Comparison of ENCODE assay signal across 20 cellular contexts in genomic region chr11:3775761-3776406, GRCh38. TPM values are rescaled to one million over a fixed set of nuclear protein-coding genes. Genes with fewer than 3 reads are reported as not detected.
DNase-seq lines count a peak whose midpoint lies in the region; ATAC-seq and TF ChIP-seq lines count a peak whose summit lies in the region.
"Had no signal": no experiment of that assay in that cellular context is flagged by ENCODE, and none has a peak within 500 bp of the region (broad histone marks: within the 10 kb centered on the region; RNA-seq: fewer than 3 reads in every experiment).

No MANE protein-coding gene starts in this region.

- H3K4me2 ChIP-seq in H9 (ENCODE audit: insufficient read depth, insufficient read length, low read length), result no peak overlapping the region

- CTCF ChIA-PET in A673 (lab: Charles Lee), result no interaction called here

- no peak overlapping the region for H2BK15ac ChIP-seq in H9 (ENCODE audit: low read depth, low read length)

- no TSS peak for BruUV-seq in A673 (replicated peaks; lab: Mats Ljungman, UMichigan)

- TF ChIP-seq CTCF in A673 (conservative IDR thresholded peaks at IDR 0.05; ENCODE audit: low read depth, low read length) (0 out of 2 replicates have a peak, but pooled peaks have one; percentile 13), H9 (conservative IDR thresholded peaks at IDR 0.05) (0 out of 3 replicates have a peak, but pooled peaks have one; percentile 24), fibroblast of the aortic adventitia (IDR thresholded peaks at IDR 0.05; ENCODE audit: insufficient read depth, low read length) (no peak)

- H4K8ac ChIP-seq in H9 (replicated peaks; ENCODE audit: insufficient read length, low read depth, low read length), result no peak overlapping the region

- no peaks in the 10 kb centered on the region for H3K23me2 ChIP-seq in H9 (ENCODE audit: insufficient read length, low read depth, low read length, poor library complexity, severe bottlenecking)

- no peak overlapping the region for H2BK120ac ChIP-seq in H9 (ENCODE audit: low read depth, low read length, poor library complexity, severe bottlenecking)

- H2BK12ac ChIP-seq in H9 (ENCODE audit: insufficient read length, low read depth, low read length), result no peak overlapping the region

- no peaks in the 10 kb centered on the region for H3K9me3 ChIP-seq in A673 (ENCODE audit: low read depth, low read length, poor library complexity, severe bottlenecking)
- H3K9me3 ChIP-seq in H9 (ENCODE audit: control insufficient read depth, low read depth, low read length), result no peaks in the 10 kb centered on the region
- no peaks in the 10 kb centered on the region for H3K9me3 ChIP-seq in adipocyte (ENCODE audit: control insufficient read depth, low read length)
- H3K9me3 ChIP-seq: BE2C had no signal

- no peak for DNase-seq in A673 (ENCODE audit: low spot score)
- no peak for DNase-seq in H9
- DNase-seq in adipocyte (ENCODE audit: low read depth), result peak; percentile 58
- peak; percentile 39 for DNase-seq in fibroblast of the aortic adventitia (ENCODE audit: low read depth)
- DNase-seq in left lobe of liver (ENCODE audit: low spot score), result no peak
- DNase-seq: BE2C; CD8-positive, alpha-beta T cell; DMS79 treated with DMSO at 0.1 percent for 48 hours; GDM1; GOT3; Karpas-422; NCI-H146; NCI-H2081 treated with DMSO at 0.1 percent for 48 hours; NCI-H226; NCI-H526; NK-92 treated with Interleukin-12 subunit alpha and Interleukin-12 subunit beta, amount 100 ng/mL, for 24 hours; OCI-M1 had no signal

- H4K20me1 ChIP-seq in H9 (ENCODE audit: control insufficient read depth, insufficient read depth, insufficient read length), result no peaks in the 10 kb centered on the region

- no CpG with 5 or more reads among the region's 7 CpGs for WGBS in H9 (ENCODE audit: extremely low coverage, insufficient read length, low lambda C conversion rate)

- H2BK20ac ChIP-seq in H9 (ENCODE audit: low read depth, low read length, poor library complexity, severe bottlenecking), result no peak overlapping the region

- no peak overlapping the region for H2AK5ac ChIP-seq in H9 (ENCODE audit: insufficient read length, low read length)

- H3K27ac ChIP-seq in A673 (ENCODE audit: low read depth, low read length, poor library complexity, severe bottlenecking) (no peak overlapping the region), H9 (ENCODE audit: insufficient read length, low read depth, low read length) (no peak overlapping the region)

- H2AFZ ChIP-seq in H9 (ENCODE audit: low read length), result no peak overlapping the region

- H3K4me1 Mint-ChIP-seq in H9, result no peaks in the 10 kb centered on the region

- H3K4ac ChIP-seq in H9 (ENCODE audit: low read depth, low read length), result no peak overlapping the region

- H3K4me3 ChIP-seq in A673 (ENCODE audit: low read depth, low read length, poor library complexity, severe bottlenecking) (no peak overlapping the region), adipocyte (ENCODE audit: low read length) (no peak overlapping the region), fibroblast of the aortic adventitia (ENCODE audit: low read depth, low read length) (no peak overlapping the region)

- H3K4me1 ChIP-seq in A673 (ENCODE audit: insufficient read depth, low read length, poor library complexity, severe bottlenecking) (no peaks in the 10 kb centered on the region), H9 (ENCODE audit: insufficient read depth, low read length) (no peaks in the 10 kb centered on the region), adipocyte (ENCODE audit: control insufficient read depth, insufficient read depth, low read length) (peaks cover 2% of the 10 kb centered on the region)
- H3K4me1 ChIP-seq: BE2C had no signal

- ATAC-seq in left lobe of liver (no peak), GM21576 (IDR thresholded peaks at IDR 0.05; ENCODE audit: unreplicated experiment) (no peak), HG03175 (IDR thresholded peaks at IDR 0.05; ENCODE audit: unreplicated experiment) (no peak), HG03159 (IDR thresholded peaks at IDR 0.05; ENCODE audit: unreplicated experiment) (no peak)
- ATAC-seq: CD8-positive, alpha-beta T cell had no signal

- no peaks in the 10 kb centered on the region; the same call in 1 of the 2 replicates for H3K79me2 ChIP-seq in H9 (ENCODE audit: insufficient read depth, low read length)

- POLR2A ChIA-PET in A673 (lab: Charles Lee; ENCODE audit: low non-redundant PET), result interaction anchor here (0.6 kb wide), 1 partner anchor 22 kb away, joined by 5 read pairs; no protein-coding TSS in a partner anchor

- H3K36me3 ChIP-seq in A673 (ENCODE audit: insufficient read depth, low read length, poor library complexity, severe bottlenecking) (peaks cover 69% of the 10 kb centered on the region), adipocyte (ENCODE audit: control insufficient read depth, insufficient read depth, low read length, severe bottlenecking) (peaks cover 91% of the 10 kb centered on the region)

- H3K27ac Mint-ChIP-seq in H9, result no peak overlapping the region
- H3K27ac Mint-ChIP-seq: CD8-positive, alpha-beta T cell had no signal

- H3K9ac ChIP-seq in H9 (ENCODE audit: extremely low read depth, insufficient read length, low read length), result no peak overlapping the region
- no peak overlapping the region for H3K9ac ChIP-seq in adipocyte (ENCODE audit: low read length)

- H3K56ac ChIP-seq in H9 (ENCODE audit: insufficient read length, low read depth, low read length), result no peak overlapping the region

- H3K4me3 Mint-ChIP-seq in H9, result no peak overlapping the region
- H3K4me3 Mint-ChIP-seq: CD8-positive, alpha-beta T cell had no signal

- H3T11ph ChIP-seq in H9 (ENCODE audit: low read length), result no peak overlapping the region

- no peak overlapping the region for H3K18ac ChIP-seq in H9 (ENCODE audit: insufficient read length, low read depth, low read length)

- H3K9me3 Mint-ChIP-seq in H9, result no peaks in the 10 kb centered on the region
- H3K9me3 Mint-ChIP-seq: CD8-positive, alpha-beta T cell had no signal

- H3K79me1 ChIP-seq in H9 (ENCODE audit: insufficient read depth, low read depth, low read length, poor library complexity, severe bottlenecking), result no peaks in the 10 kb centered on the region

- no peak overlapping the region for H3K14ac ChIP-seq in H9 (ENCODE audit: insufficient read depth, low read length)

- no peak overlapping the region for H2BK5ac ChIP-seq in H9 (ENCODE audit: insufficient read length, low read length)

- H4K5ac ChIP-seq in H9 (ENCODE audit: insufficient read length, low read depth, low read length), result no peak overlapping the region

- H3K27me3 ChIP-seq in A673 (replicated peaks; ENCODE audit: insufficient read depth, low read depth, low read length, poor library complexity) (no peaks in the 10 kb centered on the region), H9 (ENCODE audit: insufficient read depth, low read length) (no peaks in the 10 kb centered on the region), adipocyte (replicated peaks; ENCODE audit: control insufficient read depth, insufficient read depth, low read length) (no peaks in the 10 kb centered on the region)
- H3K27me3 ChIP-seq: BE2C had no signal

- no peak overlapping the region for H3K23ac ChIP-seq in H9 (ENCODE audit: insufficient read length, low read depth, low read length)

- no peaks in the 10 kb centered on the region for H3K27me3 Mint-ChIP-seq in H9 (ENCODE audit: low read depth)

- no peak overlapping the region for H4K91ac ChIP-seq in H9 (ENCODE audit: insufficient read length, low read depth, low read length)

- peaks cover 59 to 88% (median 76%) of the 10 kb centered on the region in 3 experiments for H3K36me3 Mint-ChIP-seq in H9 (ENCODE audit: insufficient read depth in 1 of 3, low read depth in 3 of 3)

- intact Hi-C loops in A673 (cut with micrococcal nuclease; ENCODE audit: unreplicated experiment), result loop anchor here (10.0 kb wide), 1 partner anchor 51 kb away; no protein-coding TSS in a partner anchor

RNA-seq across cellular contexts. Expression of gene NUP98, which starts 21.5 kb away (rescaled TPM):
- total RNA-seq in A673 (2021) (74.8 and 82.4 TPM in 2 replicates), H9 (2021) (105 and 106 TPM in 2 replicates), fibroblast of the aortic adventitia (ENCODE audit: low replicate concordance) (66.8 and 123 TPM in 2 replicates), left lobe of liver (24.7 TPM)

RNA-seq across cellular contexts. Expression of gene PGAP2, which starts 32.5 kb away (rescaled TPM):
- total RNA-seq in A673 (2021) (16.2 and 21.3 TPM in 2 replicates), H9 (2021) (36.1 and 37.4 TPM in 2 replicates), fibroblast of the aortic adventitia (ENCODE audit: low replicate concordance) (5.6 and 15.2 TPM in 2 replicates), left lobe of liver (20.8 TPM)

Comparison
In these comparisons a context has a peak if more than half of its experiments do, and no peak if none do; other contexts are left out.
1. DNase-seq: peak in adipocyte (single experiment) and fibroblast of the aortic adventitia (single experiment); none in A673 (single experiment), H9 (single experiment) and left lobe of liver (single experiment).